21 cellular contexts compared by ENCODE assay signal in genomic region chr6:6843057-6843627, GRCh38.
DNase-seq lines count a peak whose midpoint lies in the region; ATAC-seq, FAIRE-seq and TF ChIP-seq lines count a peak whose summit lies in the region.
"Had no signal": no experiment of that assay in that cellular context is flagged by ENCODE, and none has a peak within 500 bp of the region (broad histone marks: within the 10 kb centered on the region; RNA-seq: fewer than 3 reads in every experiment).

No MANE protein-coding gene starts in this region.

- CTCF ChIA-PET in PC-9 (lab: Charles Lee), result interaction anchor here (0.6 to 0.7 kb wide), 3 partner anchors 18 to 357 kb away, joined by 3 read pairs; no protein-coding TSS in a partner anchor

- no peak for FAIRE-seq in RCC 7860 (lab: Jason Lieb, UNC)
- FAIRE-seq: frontal cortex, islet of Langerhans had no signal

- intact Hi-C loops in PC-9 (cut with micrococcal nuclease; ENCODE audit: unreplicated experiment), result no loop called here

- H3K79me2 ChIP-seq in PC-9 (ENCODE audit: low read depth) (no peaks in the 10 kb centered on the region), osteoblast (ENCODE audit: insufficient read depth, low read length) (no peaks in the 10 kb centered on the region)

- DNase-seq in EH (ENCODE audit: low read depth), result peak; percentile 74
- peak; percentile 31 to 70 for DNase-seq in PC-9
- peak; percentile 37 for DNase-seq in osteoblast (ENCODE audit: insufficient read length, low spot score, missing footprints)
- no peak for DNase-seq in activated gamma-delta T cell (lab: John Stamatoyannopoulos, UW)
- no peak for DNase-seq in NK-92 treated with Interleukin-12 subunit alpha and Interleukin-12 subunit beta, amount 100 ng/mL, for 24 hours (lab: John Stamatoyannopoulos, UW)
- no peak for DNase-seq in RCC 7860 (ENCODE audit: low spot score)
- no peak for DNase-seq in SHP77 (lab: John Stamatoyannopoulos, UW)
- DNase-seq: activated CD8-positive, alpha-beta memory T cell treated with anti-CD3 and anti-CD28 coated beads, Interleukin-2, amount 10 ng/mL, durations not matched to agents 7 days and 5 days; activated naive CD8-positive, alpha-beta T cell treated with anti-CD3 and anti-CD28 coated beads for 36 hours; cortex of kidney; GDM1; GOT3; NCI-H1417; NCI-H526 treated with DMSO at 0.1 percent for 48 hours; stimulated activated CD4-positive, alpha-beta T cell treated with anti-CD3 and anti-CD28 coated beads, Interleukin-4, amount 100 ng/mL, for 1 hour had no signal

- H3K9me2 ChIP-seq in PC-9 (ENCODE audit: insufficient read depth), result no peaks in the 10 kb centered on the region

- peak overlapping the region; percentile 68 for H3K27ac ChIP-seq in PC-9
- H3K27ac ChIP-seq in osteoblast (ENCODE audit: low read depth, low read length), result no peak overlapping the region
- H3K27ac ChIP-seq: C4-2B, SJSA1 had no signal

- no peak for TF ChIP-seq CTCF in PC-9 (conservative IDR thresholded peaks at IDR 0.05)
- TF ChIP-seq CTCF in osteoblast (IDR thresholded peaks at IDR 0.05; ENCODE audit: extremely low read depth, low read depth, low read length), result no peak

- no TSS peak for BruUV-seq in PC-9 (replicated peaks; lab: Mats Ljungman, UMichigan)

- H4K20me1 ChIP-seq in PC-9 (ENCODE audit: insufficient read depth) (no peaks in the 10 kb centered on the region), osteoblast (ENCODE audit: insufficient read depth, low read length) (no peaks in the 10 kb centered on the region)

- no peak overlapping the region for H3K4me3 ChIP-seq in PC-9
- H3K4me3 ChIP-seq in osteoblast (ENCODE audit: insufficient read depth, low read length), result no peak overlapping the region
- H3K4me3 ChIP-seq: SJSA1 had no signal

- H2AFZ ChIP-seq in PC-9, result peak overlapping the region; percentile 66; the same call in 1 of the 2 replicates
- no peak overlapping the region for H2AFZ ChIP-seq in osteoblast (ENCODE audit: low read length)

- peak; percentile 35 for ATAC-seq in esophagus mucosa
- ATAC-seq: activated CD8-positive, alpha-beta memory T cell treated with anti-CD3 and anti-CD28 coated beads, Interleukin-2, amount 10 ng/mL, durations not matched to agents 7 days and 5 days; stimulated activated effector memory CD8-positive, alpha-beta T cell treated with anti-CD3 and anti-CD28 coated beads, Interleukin-12 subunit alpha, Interleukin-12 subunit beta, amount 100 ng/mL, for 72 hours had no signal

- H3K27me3 ChIP-seq in PC-9 (ENCODE audit: insufficient read depth, low read depth), result no peaks in the 10 kb centered on the region
- H3K27me3 ChIP-seq in osteoblast (ENCODE audit: insufficient read depth, low read length), result peaks cover 14% of the 10 kb centered on the region
- H3K27me3 ChIP-seq: SJSA1 had no signal

- H3K4me1 ChIP-seq in PC-9 (replicated peaks; ENCODE audit: insufficient read depth) (peaks cover 14% of the 10 kb centered on the region), osteoblast (ENCODE audit: insufficient read depth, low read length) (no peaks in the 10 kb centered on the region)

- H3K9me3 ChIP-seq in PC-9 (ENCODE audit: insufficient read depth, low read depth), result no peaks in the 10 kb centered on the region
- no peaks in the 10 kb centered on the region for H3K9me3 ChIP-seq in osteoblast (ENCODE audit: low read depth, low read length)
- H3K9me3 ChIP-seq: SJSA1 had no signal

- peak overlapping the region; percentile 55 for H3K4me2 ChIP-seq in PC-9
- H3K4me2 ChIP-seq in osteoblast (ENCODE audit: insufficient read depth, low read length), result no peak overlapping the region

- H3K36me3 ChIP-seq in PC-9 (ENCODE audit: low read depth) (no peaks in the 10 kb centered on the region), osteoblast (ENCODE audit: insufficient read depth, low read length) (no peaks in the 10 kb centered on the region)
- H3K36me3 ChIP-seq: SJSA1 had no signal

- H3F3A ChIP-seq in PC-9 (ENCODE audit: insufficient read depth, low read depth), result peaks cover 3% of the 10 kb centered on the region; the same call in 1 of the 2 replicates

- POLR2A ChIA-PET in PC-9 (lab: Charles Lee; ENCODE audit: unreplicated experiment), result interaction anchor here (0.7 to 0.8 kb wide), 2 partner anchors 10 to 93 kb away, joined by 8 to 15 read pairs; no protein-coding TSS in a partner anchor

Comparison
In these comparisons a context has a peak if more than half of its experiments do, and no peak if none do; other contexts are left out.
1. DNase-seq: peak in EH (single experiment), PC-9 (2 of 2) and osteoblast (single experiment); none in activated gamma-delta T cell (single experiment), NK-92 treated with Interleukin-12 subunit alpha and Interleukin-12 subunit beta, amount 100 ng/mL, for 24 hours (single experiment), RCC 7860 (single experiment) and SHP77 (0 of 2).